In the genomic region with DNA sequence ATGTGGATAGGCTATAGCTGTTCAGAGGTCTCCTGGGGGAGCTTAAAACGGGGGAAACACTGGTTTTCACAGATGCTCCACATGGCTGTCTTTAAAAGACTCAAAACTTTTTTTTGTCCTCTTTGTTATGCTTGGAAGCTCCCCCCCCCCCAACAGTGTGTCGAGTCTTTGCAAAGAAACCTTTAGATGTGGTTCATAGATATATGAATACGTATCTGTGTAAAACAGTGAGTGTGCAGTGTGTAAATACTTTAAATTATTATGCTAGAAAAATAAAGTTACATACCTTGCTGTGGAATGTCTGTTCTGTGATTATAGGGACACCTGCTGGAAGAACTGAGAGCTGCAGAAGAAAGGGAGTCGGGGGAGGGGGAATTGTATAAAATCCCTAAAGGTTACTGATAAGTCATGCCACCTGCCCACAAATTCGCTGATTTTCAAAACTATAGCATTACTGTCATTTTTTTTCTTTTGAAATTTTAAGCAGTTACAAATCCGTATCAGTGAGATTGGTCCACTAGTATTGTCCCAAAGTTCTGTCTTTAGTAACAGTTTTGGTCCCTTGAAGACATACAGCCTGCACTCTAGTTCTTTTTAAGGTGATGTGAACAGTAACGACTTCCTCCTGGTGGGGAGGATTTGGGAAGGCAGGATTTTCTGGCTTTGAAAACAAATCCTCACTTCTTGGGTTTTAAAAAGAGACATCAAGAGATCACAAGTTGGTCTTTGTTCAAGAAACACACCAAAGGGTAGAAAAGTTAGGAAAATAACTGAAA, we compare ENCODE assay signal across 8 cellular contexts. TPM values are rescaled to one million over a fixed set of nuclear protein-coding genes. Genes with fewer than 3 reads are reported as not detected.
DNase-seq lines count a peak whose midpoint lies in the region; ATAC-seq, FAIRE-seq and TF ChIP-seq lines count a peak whose summit lies in the region.

No MANE protein-coding gene starts in this region.

- H3K27me3 ChIP-seq in Peyer's patch = no peaks in the 10 kb centered on the region
- H3K27me3 ChIP-seq in adipocyte (replicated peaks; ENCODE audit: control insufficient read depth, insufficient read depth, low read length) = no peaks in the 10 kb centered on the region

- TF ChIP-seq POLR2A in Peyer's patch (IDR thresholded peaks at IDR 0.05) = no peak

- peaks cover 0 to 8% (median 0%) of the 10 kb centered on the region in 4 donors for H3K4me1 ChIP-seq in Peyer's patch
- H3K4me1 ChIP-seq in adipocyte (ENCODE audit: control insufficient read depth, insufficient read depth, low read length) = peaks cover 8% of the 10 kb centered on the region

- DNase-seq in D721Med (ENCODE audit: insufficient read length, low spot score) (no peak), Peyer's patch (peak in 2 of 3 donors; percentile 34 to 70), adipocyte (ENCODE audit: low read depth) (peak; percentile 85), hepatic stellate cell (ENCODE audit: low spot score) (peak; percentile 56)
- peak; percentile 21 to 74 (median 23) for DNase-seq in stimulated activated CD4-positive, alpha-beta T cell treated with anti-CD3 and anti-CD28 coated beads, Interleukin-12 subunit alpha, Interleukin-12 subunit beta, amount 100 ng/mL, for 48 hours (ENCODE audit: low read depth in 2 of 3, low spot score in 1 of 3)

- TF ChIP-seq CTCF in D721Med (IDR thresholded peaks at IDR 0.05; ENCODE audit: insufficient read depth, missing control alignments) = peak; percentile 83
- TF ChIP-seq CTCF in Peyer's patch (IDR thresholded peaks at IDR 0.05) = peak; percentile 38 to 91 (median 76)

- H3K36me3 ChIP-seq in Peyer's patch (peaks cover 0 to 6% (median 0%) of the 10 kb centered on the region in 3 donors), adipocyte (ENCODE audit: control insufficient read depth, insufficient read depth, low read length, severe bottlenecking) (peaks cover 28% of the 10 kb centered on the region)

- H3K27ac ChIP-seq in Peyer's patch = no peak overlapping the region

- ATAC-seq in GM19043 (IDR thresholded peaks at IDR 0.05; ENCODE audit: low read depth, unreplicated experiment) = peak; percentile 60
- ATAC-seq in HG03342 (IDR thresholded peaks at IDR 0.05; ENCODE audit: unreplicated experiment) = peak; percentile 82
- ATAC-seq in HG03196 (IDR thresholded peaks at IDR 0.05; ENCODE audit: unreplicated experiment) = no peak

- FAIRE-seq in D721Med (lab: Jason Lieb, UNC) = no peak

- H3K4me3 ChIP-seq in Peyer's patch (no peak overlapping the region), adipocyte (ENCODE audit: low read length) (no peak overlapping the region)

- H3K9me3 ChIP-seq in Peyer's patch (no peaks in the 10 kb centered on the region), adipocyte (ENCODE audit: control insufficient read depth, low read length) (no peaks in the 10 kb centered on the region)

- H3K9ac ChIP-seq in adipocyte (ENCODE audit: low read length) = peak overlapping the region; percentile 35

RNA-seq across cellular contexts. Expression of a gene that starts 22.9 kb away (rescaled TPM):
- 100 to 1,000 TPM in 3 of 4 donors, 10 to 100 TPM in 1; 55.0 to 298 (median 138) TPM for total RNA-seq in Peyer's patch
